Comparison of ENCODE assay signal across 11 cellular contexts in the genomic region with DNA sequence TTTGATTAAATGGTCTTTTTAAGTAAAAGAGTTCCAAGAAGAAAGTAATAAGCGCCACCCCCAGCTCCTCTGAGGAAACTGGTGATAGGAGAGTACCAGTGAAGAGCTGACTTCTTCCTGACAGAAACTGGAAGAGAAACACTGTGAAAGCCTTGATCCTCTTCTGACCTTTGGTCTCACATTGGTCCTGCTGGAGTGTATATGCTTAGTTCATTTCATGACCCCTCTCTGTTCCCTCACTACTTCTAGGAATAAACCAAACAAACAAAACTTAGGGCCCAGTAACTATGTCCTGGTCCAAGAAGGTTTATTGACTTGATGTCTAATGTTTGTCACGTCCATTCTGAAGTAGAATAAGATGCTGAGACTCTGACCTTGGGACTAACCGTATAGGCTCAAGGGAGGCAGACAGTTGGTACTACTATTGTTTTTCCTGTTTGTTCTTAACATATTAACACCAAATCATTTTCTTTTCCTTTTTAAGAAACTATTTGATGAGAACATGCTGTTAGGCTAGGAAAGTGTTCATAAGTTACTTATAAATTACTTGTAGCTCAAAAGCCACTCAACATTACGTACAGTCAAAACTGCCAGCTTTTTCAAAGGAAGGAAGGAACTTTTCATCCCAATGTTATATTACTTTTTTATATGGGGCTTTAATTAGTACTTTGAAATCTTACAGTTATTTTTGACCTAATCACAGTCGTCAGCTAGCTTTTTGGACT. TPM values are rescaled to one million over a fixed set of nuclear protein-coding genes. Genes with fewer than 3 reads are reported as not detected.
DNase-seq lines count a peak whose midpoint lies in the region; ATAC-seq and TF ChIP-seq lines count a peak whose summit lies in the region.
"Had no signal": no experiment of that assay in that cellular context is flagged by ENCODE, and none has a peak within 500 bp of the region (broad histone marks: within the 10 kb centered on the region; RNA-seq: fewer than 3 reads in every experiment).

No MANE protein-coding gene starts in this region.

- H3K36me3 Mint-ChIP-seq in activated CD4-positive, alpha-beta T cell treated with anti-CD3 and anti-CD28 coated beads for 36 hours (ENCODE audit: low read depth) = peaks cover 41% of the 10 kb centered on the region
- peaks cover 26% of the 10 kb centered on the region for H3K36me3 Mint-ChIP-seq in natural killer cell treated with Interleukin-12 subunit alpha and Interleukin-12 subunit beta and Interleukin-15 and Interleukin-18, amount 100 ng/mL, for 72 hours

- peaks cover 42% of the 10 kb centered on the region for H3K4me1 Mint-ChIP-seq in activated CD4-positive, alpha-beta T cell treated with anti-CD3 and anti-CD28 coated beads for 36 hours
- H3K4me1 Mint-ChIP-seq in natural killer cell treated with Interleukin-12 subunit alpha and Interleukin-12 subunit beta and Interleukin-15 and Interleukin-18, amount 100 ng/mL, for 72 hours (ENCODE audit: low read depth in 2 of 2) = peaks cover 15 to 23% of the 10 kb centered on the region in 2 donors

- CTCF ChIA-PET in activated CD4-positive, alpha-beta T cell treated with anti-CD3 and anti-CD28 coated beads for 36 hours (lab: Charles Lee) = interaction anchor here (0.7 to 2.8 kb wide), 3 partner anchors 10 to 21 kb away, joined by 3 to 10 read pairs (median 3); no protein-coding TSS in a partner anchor

- POLR2A ChIA-PET in activated CD4-positive, alpha-beta T cell treated with anti-CD3 and anti-CD28 coated beads for 36 hours (lab: Charles Lee) = no interaction called here

- intact Hi-C loops in activated CD4-positive, alpha-beta T cell treated with anti-CD3 and anti-CD28 coated beads for 36 hours (cut with DNase I, micrococcal nuclease) = loop anchor here in 1 of 2 experiments (5.0 kb wide), 1 partner anchor 215 kb away; no protein-coding TSS in a partner anchor

- H3K4me3 Mint-ChIP-seq in activated CD4-positive, alpha-beta T cell treated with anti-CD3 and anti-CD28 coated beads for 36 hours = no peak overlapping the region
- H3K4me3 Mint-ChIP-seq in natural killer cell treated with Interleukin-12 subunit alpha and Interleukin-12 subunit beta and Interleukin-15 and Interleukin-18, amount 100 ng/mL, for 72 hours = no peak overlapping the region

- H3K27ac Mint-ChIP-seq in activated CD4-positive, alpha-beta T cell treated with anti-CD3 and anti-CD28 coated beads for 36 hours = peak overlapping the region; percentile 6
- H3K27ac Mint-ChIP-seq in natural killer cell treated with Interleukin-12 subunit alpha and Interleukin-12 subunit beta and Interleukin-15 and Interleukin-18, amount 100 ng/mL, for 72 hours = peak overlapping the region; percentile 37 to 79

- no peak for ATAC-seq in activated CD4-positive, alpha-beta T cell treated with anti-CD3 and anti-CD28 coated beads for 36 hours
- ATAC-seq in GM21619 (IDR thresholded peaks at IDR 0.05; ENCODE audit: unreplicated experiment) = peak; percentile 37
- peak; percentile 55 for ATAC-seq in HG03460 (IDR thresholded peaks at IDR 0.05; ENCODE audit: unreplicated experiment)
- no peak for ATAC-seq in natural killer cell treated with Interleukin-12 subunit alpha and Interleukin-12 subunit beta and Interleukin-15 and Interleukin-18, amount 100 ng/mL, for 72 hours
- no peak for ATAC-seq in SK-N-SH treated with all-trans-retinoic acid at 6 μM for 48 hours

- in situ Hi-C loops in GM13977 (cut with MboI; ENCODE audit: low pct_unique_long_range_greater_than_20kb, low sequenced_read_pairs, unreplicated experiment) = no loop called here

- H3K27me3 Mint-ChIP-seq in activated CD4-positive, alpha-beta T cell treated with anti-CD3 and anti-CD28 coated beads for 36 hours = no peaks in the 10 kb centered on the region
- H3K27me3 Mint-ChIP-seq in natural killer cell treated with Interleukin-12 subunit alpha and Interleukin-12 subunit beta and Interleukin-15 and Interleukin-18, amount 100 ng/mL, for 72 hours = no peaks in the 10 kb centered on the region

- no peak for DNase-seq in activated CD4-positive, alpha-beta T cell treated with anti-CD3 and anti-CD28 coated beads for 36 hours
- no peak for DNase-seq in activated CD4-positive, alpha-beta T cell treated with anti-CD3 and anti-CD28 coated beads, Interleukin-2, amount 50 U/mL, for 4 hours
- DNase-seq in natural killer cell treated with Interleukin-12 subunit alpha and Interleukin-12 subunit beta and Interleukin-15 and Interleukin-18, amount 100 ng/mL, for 72 hours (ENCODE audit: low spot score) = no peak
- DNase-seq in GM13977 (ENCODE audit: low spot score) (no peak), DMS 273 treated with DMSO at 0.1 percent for 48 hours (lab: John Stamatoyannopoulos, UW) (no peak)
- DNase-seq: GM23248; occipital lobe; stimulated activated CD4-positive, alpha-beta T cell treated with anti-CD3 and anti-CD28 coated beads, Interleukin-4, amount 100 ng/mL, for 24 hours had no signal

- no peak for TF ChIP-seq CTCF in GM13977 (IDR thresholded peaks at IDR 0.05; ENCODE audit: extremely low read depth, insufficient read depth, missing control alignments)

- H3K9me3 Mint-ChIP-seq in activated CD4-positive, alpha-beta T cell treated with anti-CD3 and anti-CD28 coated beads for 36 hours (ENCODE audit: low read depth) = no peaks in the 10 kb centered on the region
- no peaks in the 10 kb centered on the region for H3K9me3 Mint-ChIP-seq in natural killer cell treated with Interleukin-12 subunit alpha and Interleukin-12 subunit beta and Interleukin-15 and Interleukin-18, amount 100 ng/mL, for 72 hours

TF ChIP-seq in SK-N-SH treated with all-trans-retinoic acid at 6 μM for 48 hours, 23 proteins besides CTCF, POLR2A, EP300 and RAD21:
- TF ChIP-seq ZC3H10 (CRISPR knock-in tag; IDR thresholded peaks at IDR 0.05) (no peak), PPARA (CRISPR knock-in tag; IDR thresholded peaks at IDR 0.05; ENCODE audit: borderline replicate concordance) (no peak), ARNTL (CRISPR knock-in tag; IDR thresholded peaks at IDR 0.05; ENCODE audit: borderline replicate concordance, low read depth) (no peak), ZFP3 (CRISPR knock-in tag; IDR thresholded peaks at IDR 0.05) (no peak), BACH2 (CRISPR knock-in tag; IDR thresholded peaks at IDR 0.05; ENCODE audit: borderline replicate concordance) (no peak)
- TF ChIP-seq, protein P1, sequence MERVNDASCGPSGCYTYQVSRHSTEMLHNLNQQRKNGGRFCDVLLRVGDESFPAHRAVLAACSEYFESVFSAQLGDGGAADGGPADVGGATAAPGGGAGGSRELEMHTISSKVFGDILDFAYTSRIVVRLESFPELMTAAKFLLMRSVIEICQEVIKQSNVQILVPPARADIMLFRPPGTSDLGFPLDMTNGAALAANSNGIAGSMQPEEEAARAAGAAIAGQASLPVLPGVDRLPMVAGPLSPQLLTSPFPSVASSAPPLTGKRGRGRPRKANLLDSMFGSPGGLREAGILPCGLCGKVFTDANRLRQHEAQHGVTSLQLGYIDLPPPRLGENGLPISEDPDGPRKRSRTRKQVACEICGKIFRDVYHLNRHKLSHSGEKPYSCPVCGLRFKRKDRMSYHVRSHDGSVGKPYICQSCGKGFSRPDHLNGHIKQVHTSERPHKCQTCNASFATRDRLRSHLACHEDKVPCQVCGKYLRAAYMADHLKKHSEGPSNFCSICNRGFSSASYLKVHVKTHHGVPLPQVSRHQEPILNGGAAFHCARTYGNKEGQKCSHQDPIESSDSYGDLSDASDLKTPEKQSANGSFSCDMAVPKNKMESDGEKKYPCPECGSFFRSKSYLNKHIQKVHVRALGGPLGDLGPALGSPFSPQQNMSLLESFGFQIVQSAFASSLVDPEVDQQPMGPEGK (CRISPR knock-in tag; IDR thresholded peaks at IDR 0.05; ENCODE audit: borderline replicate concordance) = no peak
- TF ChIP-seq, protein P2, sequence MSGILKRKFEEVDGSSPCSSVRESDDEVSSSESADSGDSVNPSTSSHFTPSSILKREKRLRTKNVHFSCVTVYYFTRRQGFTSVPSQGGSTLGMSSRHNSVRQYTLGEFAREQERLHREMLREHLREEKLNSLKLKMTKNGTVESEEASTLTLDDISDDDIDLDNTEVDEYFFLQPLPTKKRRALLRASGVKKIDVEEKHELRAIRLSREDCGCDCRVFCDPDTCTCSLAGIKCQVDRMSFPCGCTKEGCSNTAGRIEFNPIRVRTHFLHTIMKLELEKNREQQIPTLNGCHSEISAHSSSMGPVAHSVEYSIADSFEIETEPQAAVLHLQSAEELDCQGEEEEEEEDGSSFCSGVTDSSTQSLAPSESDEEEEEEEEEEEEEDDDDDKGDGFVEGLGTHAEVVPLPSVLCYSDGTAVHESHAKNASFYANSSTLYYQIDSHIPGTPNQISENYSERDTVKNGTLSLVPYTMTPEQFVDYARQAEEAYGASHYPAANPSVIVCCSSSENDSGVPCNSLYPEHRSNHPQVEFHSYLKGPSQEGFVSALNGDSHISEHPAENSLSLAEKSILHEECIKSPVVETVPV (CRISPR knock-in tag; IDR thresholded peaks at IDR 0.05) = no peak

RNA-seq across cellular contexts. Expression of a gene that starts 57.9 kb away (rescaled TPM):
- 10 to 100 TPM; 49.7 to 51.5 TPM for total RNA-seq in activated CD4-positive, alpha-beta T cell treated with anti-CD3 and anti-CD28 coated beads for 36 hours
- 10 to 100 TPM; 50.0 to 67.5 TPM for total RNA-seq in natural killer cell treated with Interleukin-12 subunit alpha and Interleukin-12 subunit beta and Interleukin-15 and Interleukin-18, amount 100 ng/mL, for 72 hours

RNA-seq across cellular contexts. Expression of a gene that starts 58.1 kb away (rescaled TPM):
- 1 to 10 TPM in 1 of 2 experiments, under 1 TPM in 1; 0.87 to 3.6 TPM for total RNA-seq in activated CD4-positive, alpha-beta T cell treated with anti-CD3 and anti-CD28 coated beads for 36 hours
- under 1 TPM; 0.73 to 0.76 TPM for total RNA-seq in natural killer cell treated with Interleukin-12 subunit alpha and Interleukin-12 subunit beta and Interleukin-15 and Interleukin-18, amount 100 ng/mL, for 72 hours

Comparison
In these comparisons a context has a peak if more than half of its experiments do, and no peak if none do; other contexts are left out.
1. ATAC-seq: peak in GM21619 (single experiment) and HG03460 (single experiment); none in activated CD4-positive, alpha-beta T cell treated with anti-CD3 and anti-CD28 coated beads for 36 hours (single experiment), natural killer cell treated with Interleukin-12 subunit alpha and Interleukin-12 subunit beta and Interleukin-15 and Interleukin-18, amount 100 ng/mL, for 72 hours (0 of 2) and SK-N-SH treated with all-trans-retinoic acid at 6 μM for 48 hours (single experiment).